Comparison of ENCODE assay signal across 29 cellular contexts in the genomic region with DNA sequence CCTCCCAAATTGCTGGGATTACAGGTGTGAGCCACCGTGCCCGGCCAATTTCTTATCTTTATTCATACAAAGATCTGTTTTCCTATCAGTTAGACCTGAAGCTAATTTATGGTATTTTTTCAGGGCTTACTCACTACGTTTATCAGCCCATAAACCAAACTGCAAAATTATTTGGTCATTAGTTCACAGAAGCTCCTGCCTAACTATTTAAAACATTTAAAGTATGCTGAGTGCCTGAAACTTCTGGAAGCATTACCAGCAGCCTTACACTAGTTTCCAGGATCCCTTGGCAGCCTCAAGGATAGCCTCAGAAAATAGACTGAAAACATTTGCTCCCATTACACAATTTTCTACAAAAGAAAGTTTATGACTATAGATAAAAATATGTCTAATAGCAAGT.
DNase-seq lines count a peak whose midpoint lies in the region; ATAC-seq and TF ChIP-seq lines count a peak whose summit lies in the region.
"Had no signal": no experiment of that assay in that cellular context is flagged by ENCODE, and none has a peak within 500 bp of the region (broad histone marks: within the 10 kb centered on the region; RNA-seq: fewer than 3 reads in every experiment).

No MANE protein-coding gene starts in this region.

- H3K9me3 ChIP-seq in IMR-90 (ENCODE audit: control insufficient read depth, insufficient read depth, low read length): peaks cover 2% of the 10 kb centered on the region; the same call in 1 of the 2 replicates
- no peaks in the 10 kb centered on the region for H3K9me3 ChIP-seq in upper lobe of right lung
- H3K9me3 ChIP-seq: adrenal gland, uterus had no signal

- WGBS in IMR-90 (ENCODE audit: extremely low coverage in 2 of 2, insufficient read length in 1 of 2), 2 experiments: no CpG with 5 or more reads among the region's 3 CpGs

- H3K4me3 ChIP-seq in IMR-90 (ENCODE audit: insufficient read depth, low read depth, low read length): no peak overlapping the region
- H3K4me3 ChIP-seq in choroid plexus epithelial cell (ENCODE audit: low read depth, low read length): no peak overlapping the region
- no peak overlapping the region for H3K4me3 ChIP-seq in upper lobe of right lung
- H3K4me3 ChIP-seq: adrenal gland, uterus had no signal

- no peak overlapping the region for H4K5ac ChIP-seq in IMR-90 (ENCODE audit: low read depth, low read length)

- H4K20me1 ChIP-seq in IMR-90 (ENCODE audit: insufficient read depth, low read length): no peaks in the 10 kb centered on the region

- TF ChIP-seq CTCF in IMR-90 (conservative IDR thresholded peaks at IDR 0.05; ENCODE audit: low read depth, low read length) (no peak), choroid plexus epithelial cell (conservative IDR thresholded peaks at IDR 0.05; ENCODE audit: low read depth, low read length) (no peak), upper lobe of right lung (IDR thresholded peaks at IDR 0.05) (no peak), GM13976 (IDR thresholded peaks at IDR 0.05; ENCODE audit: borderline replicate concordance, control extremely low read depth, extremely low read depth, insufficient read depth, missing control alignments) (no peak)

- no peak overlapping the region for H2BK120ac ChIP-seq in IMR-90 (ENCODE audit: low read depth, low read length)

- H3K79me1 ChIP-seq in IMR-90 (ENCODE audit: low read depth in 1 of 2, low read length in 2 of 2): no peaks in the 10 kb centered on the region

- dilution Hi-C loops in IMR-90 (cut with HindIII; ENCODE audit: low sequenced_read_pairs, unreplicated experiment): no loop called here

- intact Hi-C loops in IMR-90 (cut with micrococcal nuclease): no loop called here
- intact Hi-C loops in upper lobe of right lung (cut with DNase I): no loop called here

- H3K27me3 ChIP-seq in IMR-90 (ENCODE audit: control insufficient read depth, insufficient read depth, low read length) (no peaks in the 10 kb centered on the region), upper lobe of right lung (no peaks in the 10 kb centered on the region)
- H3K27me3 ChIP-seq: adrenal gland, uterus had no signal

- H3K4me2 ChIP-seq in IMR-90 (ENCODE audit: low read depth, low read length): no peak overlapping the region
- H3K4me2 ChIP-seq: KMS-11 had no signal

- H4K8ac ChIP-seq in IMR-90 (ENCODE audit: low read depth in 2 of 2, low read length in 2 of 2): no peak overlapping the region

- POLR2A ChIA-PET in IMR-90 (lab: Charles Lee; ENCODE audit: unreplicated experiment): no interaction called here

- in situ Hi-C loops in IMR-90 (cut with MboI; ENCODE audit: low sequenced_read_pairs) (no loop called here), GM13976 (cut with MboI; ENCODE audit: low sequenced_read_pairs, unreplicated experiment) (no loop called here)

- no peak overlapping the region for H3K23ac ChIP-seq in IMR-90 (ENCODE audit: low read depth, low read length)

- no peak overlapping the region for H2AK9ac ChIP-seq in IMR-90 (replicated peaks; ENCODE audit: low read depth, low read length, poor library complexity)

- H3K4me1 ChIP-seq in IMR-90 (ENCODE audit: control insufficient read depth, insufficient read depth, low read length) (no peaks in the 10 kb centered on the region), upper lobe of right lung (no peaks in the 10 kb centered on the region)
- H3K4me1 ChIP-seq: adrenal gland, uterus had no signal

- H3K14ac ChIP-seq in IMR-90 (replicated peaks; ENCODE audit: low read depth, low read length): no peak overlapping the region

- H2BK5ac ChIP-seq in IMR-90 (ENCODE audit: low read depth, low read length, poor library complexity, severe bottlenecking): no peak overlapping the region

- no peak overlapping the region for H3K9ac ChIP-seq in IMR-90 (ENCODE audit: low read depth, low read length)
- H3K9ac ChIP-seq: KMS-11 had no signal

- CTCF ChIA-PET in IMR-90 (lab: Yijun Ruan, JAX): no interaction called here

- H3K18ac ChIP-seq in IMR-90 (ENCODE audit: low read depth, low read length): no peak overlapping the region

- no peak overlapping the region for H4K91ac ChIP-seq in IMR-90 (ENCODE audit: insufficient read depth, low read depth, low read length)

- no peak for TF ChIP-seq RAD21 in IMR-90 (IDR thresholded peaks at IDR 0.05; ENCODE audit: low read length)

- H2AK5ac ChIP-seq in IMR-90 (ENCODE audit: low read depth, low read length): no peak overlapping the region

- peak; percentile 60 for ATAC-seq in IMR-90 (ENCODE audit: low read depth)
- peak; percentile 63 for ATAC-seq in upper lobe of right lung
- ATAC-seq: left colon, sciatic nerve had no signal

- DNase-seq in IMR-90: no peak
- peak; percentile 4 for DNase-seq in choroid plexus epithelial cell (ENCODE audit: low read depth)
- DNase-seq in left kidney (ENCODE audit: low read depth, low spot score): peak; percentile 9
- DNase-seq in upper lobe of right lung: no peak
- no peak for DNase-seq in GM13976 (ENCODE audit: low spot score)
- DNase-seq in HPDE6-E6E7 (ENCODE audit: extremely low spot score): no peak
- no peak for DNase-seq in NCI-H748 (lab: John Stamatoyannopoulos, UW; ENCODE audit: unreplicated experiment)
- DNase-seq: activated CD4-positive, alpha-beta T cell treated with anti-CD3 and anti-CD28 coated beads for 1 hour; activated CD8-positive, alpha-beta memory T cell treated with anti-CD3 and anti-CD28 coated beads for 24 hours; activated naive CD4-positive, alpha-beta T cell; activated T-cell treated with anti-CD3 and anti-CD28 coated beads, Interleukin-2, amount 50 U/mL, for 24 hours; adrenal gland; CD4-positive, alpha-beta memory T cell; central memory CD4-positive, alpha-beta T cell; DMS 273 treated with DMSO at 0.1 percent for 48 hours; erythroblast; HCEC 1CT; left colon; midbrain; NCI-H1092; NCI-H1930; NCI-H2227 treated with DMSO at 0.1 percent for 48 hours; nephron progenitor cell; OCI-M1; SHP77 treated with DMSO at 0.1 percent for 48 hours; stimulated activated CD8-positive, alpha-beta memory T cell treated with anti-CD3 and anti-CD28 coated beads, Interleukin-4, amount 100 ng/mL, for 48 hours; uterus had no signal

- no peak overlapping the region for H3K4ac ChIP-seq in IMR-90 (ENCODE audit: low read depth, low read length)

- BruUV-seq in IMR-90 (replicated peaks; lab: Mats Ljungman, UMichigan): no TSS peak

- H2BK20ac ChIP-seq in IMR-90 (ENCODE audit: low read depth, low read length): no peak overlapping the region

- H3K9me1 ChIP-seq in IMR-90 (ENCODE audit: insufficient read depth, low read length): no peaks in the 10 kb centered on the region

- H2AFZ ChIP-seq in IMR-90 (replicated peaks; ENCODE audit: low read length, poor library complexity): no peak overlapping the region

- H3K36me3 ChIP-seq in IMR-90 (ENCODE audit: control insufficient read depth, insufficient read depth, low read length) (no peaks in the 10 kb centered on the region), upper lobe of right lung (no peaks in the 10 kb centered on the region)
- H3K36me3 ChIP-seq: adrenal gland, uterus had no signal

- H3K56ac ChIP-seq in IMR-90 (ENCODE audit: extremely low read depth, insufficient read depth, low read length): no peak overlapping the region

- TF ChIP-seq POLR2A in IMR-90 (IDR thresholded peaks at IDR 0.05; ENCODE audit: low read depth, low read length): no peak

- H2BK15ac ChIP-seq in IMR-90 (ENCODE audit: low read depth, low read length): no peak overlapping the region

- H3K27ac ChIP-seq in IMR-90 (ENCODE audit: insufficient read depth, low read length): no peak overlapping the region
- H3K27ac ChIP-seq in upper lobe of right lung: no peak overlapping the region
- H3K27ac ChIP-seq: adrenal gland, KMS-11, uterus had no signal

TF ChIP-seq in IMR-90, 13 proteins besides CTCF, POLR2A, EP300 and RAD21:
- no peak for TF ChIP-seq RFX5 (IDR thresholded peaks at IDR 0.05; ENCODE audit: low read depth, low read length)
- TF ChIP-seq BHLHE40 (IDR thresholded peaks at IDR 0.05; ENCODE audit: low read depth, low read length): no peak
- no peak for TF ChIP-seq CEBPB (IDR thresholded peaks at IDR 0.05; ENCODE audit: low read depth, low read length)
- TF ChIP-seq RCOR1 (IDR thresholded peaks at IDR 0.05; ENCODE audit: insufficient replicate concordance, low read length): no peak
- TF ChIP-seq MAFK (IDR thresholded peaks at IDR 0.05; ENCODE audit: low read depth, low read length): no peak
- TF ChIP-seq, protein P1, sequence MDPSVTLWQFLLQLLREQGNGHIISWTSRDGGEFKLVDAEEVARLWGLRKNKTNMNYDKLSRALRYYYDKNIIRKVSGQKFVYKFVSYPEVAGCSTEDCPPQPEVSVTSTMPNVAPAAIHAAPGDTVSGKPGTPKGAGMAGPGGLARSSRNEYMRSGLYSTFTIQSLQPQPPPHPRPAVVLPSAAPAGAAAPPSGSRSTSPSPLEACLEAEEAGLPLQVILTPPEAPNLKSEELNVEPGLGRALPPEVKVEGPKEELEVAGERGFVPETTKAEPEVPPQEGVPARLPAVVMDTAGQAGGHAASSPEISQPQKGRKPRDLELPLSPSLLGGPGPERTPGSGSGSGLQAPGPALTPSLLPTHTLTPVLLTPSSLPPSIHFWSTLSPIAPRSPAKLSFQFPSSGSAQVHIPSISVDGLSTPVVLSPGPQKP (IDR thresholded peaks at IDR 0.05; ENCODE audit: borderline replicate concordance, low read depth, low read length): no peak
- TF ChIP-seq, protein P2, sequence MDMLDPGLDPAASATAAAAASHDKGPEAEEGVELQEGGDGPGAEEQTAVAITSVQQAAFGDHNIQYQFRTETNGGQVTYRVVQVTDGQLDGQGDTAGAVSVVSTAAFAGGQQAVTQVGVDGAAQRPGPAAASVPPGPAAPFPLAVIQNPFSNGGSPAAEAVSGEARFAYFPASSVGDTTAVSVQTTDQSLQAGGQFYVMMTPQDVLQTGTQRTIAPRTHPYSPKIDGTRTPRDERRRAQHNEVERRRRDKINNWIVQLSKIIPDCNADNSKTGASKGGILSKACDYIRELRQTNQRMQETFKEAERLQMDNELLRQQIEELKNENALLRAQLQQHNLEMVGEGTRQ (IDR thresholded peaks at IDR 0.05; ENCODE audit: low read depth, low read length): no peak
- no peak for TF ChIP-seq FOS (IDR thresholded peaks at IDR 0.05; ENCODE audit: low read depth, low read length)
- no peak for TF ChIP-seq CHD1 (IDR thresholded peaks at IDR 0.05; ENCODE audit: low read depth, low read length)
- TF ChIP-seq MAZ (IDR thresholded peaks at IDR 0.05; ENCODE audit: borderline replicate concordance, low read depth, low read length): no peak
- no peak for TF ChIP-seq SMC3 (IDR thresholded peaks at IDR 0.05; ENCODE audit: low read depth, low read length)
- no peak for TF ChIP-seq NFE2L2 (IDR thresholded peaks at IDR 0.05; ENCODE audit: low read depth, low read length)
TF ChIP-seq in IMR-90: peak in this region for 0.

Comparison
In these comparisons a context has a peak if more than half of its experiments do, and no peak if none do; other contexts are left out.
1. DNase-seq: peak in choroid plexus epithelial cell (single experiment) and left kidney (single experiment); none in IMR-90 (single experiment), upper lobe of right lung (single experiment), GM13976 (single experiment), HPDE6-E6E7 (single experiment) and NCI-H748 (single experiment).